18 cellular contexts compared by ENCODE assay signal in the genomic region with DNA sequence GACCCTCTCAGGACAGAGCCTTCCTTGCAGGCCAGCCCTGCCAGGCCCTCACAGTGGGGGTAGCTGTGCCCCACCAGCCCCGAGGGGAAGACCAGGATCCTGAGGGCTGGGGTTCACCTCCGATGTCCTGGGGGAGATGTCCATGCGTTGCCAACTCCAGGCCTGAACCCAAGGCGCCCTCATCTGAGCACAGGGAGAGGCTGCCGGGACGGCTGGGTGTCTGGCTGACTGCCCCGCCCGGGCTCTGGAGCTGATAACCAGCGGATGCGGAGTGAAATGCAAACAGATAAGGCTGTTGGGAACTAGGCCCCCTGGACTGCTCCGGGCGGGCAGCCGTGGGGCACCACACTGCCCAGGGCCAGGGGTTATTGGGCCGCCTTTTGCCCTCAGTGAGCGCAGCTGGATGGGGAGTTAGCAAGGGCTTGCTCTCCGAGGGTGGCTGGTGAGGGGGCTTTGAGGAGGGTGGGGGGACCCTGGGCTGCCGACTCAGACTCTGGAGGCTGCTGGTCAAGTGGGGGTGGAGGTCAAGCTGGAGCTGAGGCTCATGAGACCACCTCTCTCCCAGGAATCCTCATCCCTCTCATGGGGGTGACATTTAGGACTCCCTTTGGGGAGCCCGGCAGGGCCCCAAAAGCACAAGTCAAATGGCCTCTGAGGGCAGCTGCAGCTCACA. TPM values are rescaled to one million over a fixed set of nuclear protein-coding genes. Genes with fewer than 3 reads are reported as not detected.
A peak's percentile ranks its signal among the peaks of the same experiment; 100 is the strongest.
DNase-seq lines count a peak whose midpoint lies in the region; ATAC-seq, FAIRE-seq and TF ChIP-seq lines count a peak whose summit lies in the region.
"Had no signal": no experiment of that assay in that cellular context is flagged by ENCODE, and none has a peak within 500 bp of the region (broad histone marks: within the 10 kb centered on the region; RNA-seq: fewer than 3 reads in every experiment).

No MANE protein-coding gene starts in this region.

- no peak for TF ChIP-seq POLR2A in right lobe of liver (IDR thresholded peaks at IDR 0.05)
- TF ChIP-seq POLR2A in GM12892 (IDR thresholded peaks at IDR 0.05; ENCODE audit: low read depth, low read length): no peak

- TF ChIP-seq CTCF in choroid plexus epithelial cell (conservative IDR thresholded peaks at IDR 0.05; ENCODE audit: low read depth, low read length): peak; percentile 13
- no peak for TF ChIP-seq CTCF in right lobe of liver (IDR thresholded peaks at IDR 0.05)

- FAIRE-seq in GM12892 (lab: Jason Lieb, UNC): no peak

- H3K4me3 ChIP-seq in choroid plexus epithelial cell (ENCODE audit: low read depth, low read length) (no peak overlapping the region), right lobe of liver (no peak overlapping the region)
- H3K4me3 ChIP-seq: GM23248, lung had no signal

- 40% methylated on average over 3 of the region's 18 CpGs for WGBS in right lobe of liver (ENCODE audit: insufficient coverage, low coverage, low lambda C conversion rate, missing lambda C conversion rate)

- no peaks in the 10 kb centered on the region for H3K36me3 ChIP-seq in right lobe of liver

- peak; percentile 35 to 82 (median 64) for ATAC-seq in right lobe of liver
- ATAC-seq: naive thymus-derived CD8-positive, alpha-beta T cell had no signal

- no peaks in the 10 kb centered on the region for H3K4me1 ChIP-seq in right lobe of liver

- no peaks in the 10 kb centered on the region for H3K27me3 ChIP-seq in right lobe of liver

- H3K9me3 ChIP-seq in right lobe of liver: no peaks in the 10 kb centered on the region

- intact Hi-C loops in right lobe of liver (cut with DNase I): no loop called here

- H3K27ac ChIP-seq in right lobe of liver: no peak overlapping the region
- H3K27ac ChIP-seq: GM23248, KMS-11 had no signal

- DNase-seq in A172 (ENCODE audit: low spot score) (peak; percentile 73), LoVo (ENCODE audit: low spot score) (peak; percentile 51), choroid plexus epithelial cell (ENCODE audit: low read depth) (peak; percentile 24), right lobe of liver (peak in 2 of 3 donors; percentile 57 to 61), GM12892 (ENCODE audit: insufficient read length) (no peak), NCI-H82 (lab: John Stamatoyannopoulos, UW) (no peak), SHP77 treated with DMSO at 0.1 percent for 48 hours (lab: John Stamatoyannopoulos, UW) (no peak)
- DNase-seq in stimulated activated naive CD4-positive, alpha-beta T cell (lab: John Stamatoyannopoulos, UW): no peak
- DNase-seq: central memory CD4-positive, alpha-beta T cell; GM23248; NCI-H1694 had no signal

RNA-seq across cellular contexts. Expression of gene MUC6, which starts 5.6 kb away (rescaled TPM):
- total RNA-seq in A172 (2014; rRNA removed; shearing (Covaris generic)): not detected in 2 replicates
- 1 to 10 TPM in 2 of 6 experiments, under 1 TPM in 4; 0.31 to 2.1 (median 0.72) TPM for total RNA-seq in right lobe of liver
- 0.32 TPM for polyA plus RNA-seq in GM12892 (2012; ENCODE audit: missing spikeins)
- total RNA-seq: Caco-2; G401; GM23248; naive thymus-derived CD8-positive, alpha-beta T cell; NCI-H460 had no signal
- polyA plus RNA-seq: AG04450; GM23248; naive thymus-derived CD8-positive, alpha-beta T cell had no signal

RNA-seq across cellular contexts. Expression of gene MUC2, which starts 32.6 kb away (rescaled TPM):
- not detected in 2 replicates for total RNA-seq in A172 (2014; rRNA removed; shearing (Covaris generic))
- total RNA-seq in right lobe of liver: under 1 TPM in 1 of 6 experiments, not detected in 5; 0.04 TPM
- polyA plus RNA-seq in GM12892 (2012; ENCODE audit: missing spikeins): 0.04 TPM
- total RNA-seq: G401; GM23248; naive thymus-derived CD8-positive, alpha-beta T cell; NCI-H460 had no signal
- polyA plus RNA-seq: AG04450; GM23248; naive thymus-derived CD8-positive, alpha-beta T cell had no signal

Comparison
In these comparisons a context has a peak if more than half of its experiments do, and no peak if none do; other contexts are left out.
1. DNase-seq: peak in A172 (single experiment), LoVo (single experiment), choroid plexus epithelial cell (single experiment) and right lobe of liver (2 of 3); none in GM12892 (single experiment), NCI-H82 (single experiment), SHP77 treated with DMSO at 0.1 percent for 48 hours (single experiment) and stimulated activated naive CD4-positive, alpha-beta T cell (0 of 6).